1 cellular context compared by ENCODE assay signal in the genomic region with DNA sequence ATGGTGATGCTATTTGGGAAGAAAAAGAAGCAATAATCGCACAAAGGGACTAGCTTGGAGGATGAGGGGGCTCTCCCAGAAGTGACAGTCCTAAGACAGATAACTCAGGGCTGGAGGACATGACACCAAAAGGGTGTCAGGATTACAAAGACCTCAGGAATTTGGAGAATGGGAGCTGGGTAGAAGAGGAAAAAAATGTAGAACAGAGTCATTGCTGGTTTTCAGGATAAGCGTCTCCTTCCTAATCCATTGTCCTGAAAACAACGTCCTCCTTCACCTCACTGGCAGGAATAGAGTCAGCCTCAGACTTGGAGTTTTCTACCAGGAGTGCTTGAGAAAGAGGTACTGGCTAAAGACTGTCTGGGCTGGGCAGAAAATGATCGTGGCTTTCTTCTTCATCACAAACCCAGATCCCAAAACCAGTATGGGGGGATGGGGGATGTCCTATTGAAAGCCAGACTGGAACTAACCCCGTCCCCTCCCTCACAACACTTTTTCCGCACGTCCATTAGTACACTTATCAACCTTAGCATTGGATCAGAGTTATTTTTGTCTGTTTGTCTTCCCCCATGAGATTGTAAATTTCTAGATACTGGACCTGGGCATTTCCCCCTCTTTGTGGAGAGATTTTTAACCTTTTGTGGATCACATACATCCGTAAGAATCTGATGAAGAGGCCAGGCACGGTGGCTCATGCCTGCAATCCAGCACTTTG.
TF ChIP-seq lines count a peak whose summit lies in the region.

No MANE protein-coding gene starts in this region.

TF ChIP-seq in SK-N-SH, 30 proteins besides CTCF, POLR2A, EP300 and RAD21:
- no peak for TF ChIP-seq JUND (IDR thresholded peaks at IDR 0.05)
- TF ChIP-seq RFX5 (IDR thresholded peaks at IDR 0.05; ENCODE audit: low read length), result no peak
- TF ChIP-seq, protein P1, sequence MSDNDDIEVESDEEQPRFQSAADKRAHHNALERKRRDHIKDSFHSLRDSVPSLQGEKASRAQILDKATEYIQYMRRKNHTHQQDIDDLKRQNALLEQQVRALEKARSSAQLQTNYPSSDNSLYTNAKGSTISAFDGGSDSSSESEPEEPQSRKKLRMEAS (IDR thresholded peaks at IDR 0.05; ENCODE audit: low read depth), result no peak
- TF ChIP-seq, protein P2, sequence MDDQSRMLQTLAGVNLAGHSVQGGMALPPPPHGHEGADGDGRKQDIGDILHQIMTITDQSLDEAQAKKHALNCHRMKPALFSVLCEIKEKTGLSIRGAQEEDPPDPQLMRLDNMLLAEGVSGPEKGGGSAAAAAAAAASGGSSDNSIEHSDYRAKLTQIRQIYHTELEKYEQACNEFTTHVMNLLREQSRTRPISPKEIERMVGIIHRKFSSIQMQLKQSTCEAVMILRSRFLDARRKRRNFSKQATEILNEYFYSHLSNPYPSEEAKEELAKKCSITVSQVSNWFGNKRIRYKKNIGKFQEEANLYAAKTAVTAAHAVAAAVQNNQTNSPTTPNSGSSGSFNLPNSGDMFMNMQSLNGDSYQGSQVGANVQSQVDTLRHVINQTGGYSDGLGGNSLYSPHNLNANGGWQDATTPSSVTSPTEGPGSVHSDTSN (IDR thresholded peaks at IDR 0.05), result no peak
- no peak for TF ChIP-seq YY1 (IDR thresholded peaks at IDR 0.05; ENCODE audit: low read depth)
- TF ChIP-seq, protein P3, sequence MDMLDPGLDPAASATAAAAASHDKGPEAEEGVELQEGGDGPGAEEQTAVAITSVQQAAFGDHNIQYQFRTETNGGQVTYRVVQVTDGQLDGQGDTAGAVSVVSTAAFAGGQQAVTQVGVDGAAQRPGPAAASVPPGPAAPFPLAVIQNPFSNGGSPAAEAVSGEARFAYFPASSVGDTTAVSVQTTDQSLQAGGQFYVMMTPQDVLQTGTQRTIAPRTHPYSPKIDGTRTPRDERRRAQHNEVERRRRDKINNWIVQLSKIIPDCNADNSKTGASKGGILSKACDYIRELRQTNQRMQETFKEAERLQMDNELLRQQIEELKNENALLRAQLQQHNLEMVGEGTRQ (IDR thresholded peaks at IDR 0.05; ENCODE audit: borderline replicate concordance, low read depth, low read length), result no peak
- TF ChIP-seq, protein P4, sequence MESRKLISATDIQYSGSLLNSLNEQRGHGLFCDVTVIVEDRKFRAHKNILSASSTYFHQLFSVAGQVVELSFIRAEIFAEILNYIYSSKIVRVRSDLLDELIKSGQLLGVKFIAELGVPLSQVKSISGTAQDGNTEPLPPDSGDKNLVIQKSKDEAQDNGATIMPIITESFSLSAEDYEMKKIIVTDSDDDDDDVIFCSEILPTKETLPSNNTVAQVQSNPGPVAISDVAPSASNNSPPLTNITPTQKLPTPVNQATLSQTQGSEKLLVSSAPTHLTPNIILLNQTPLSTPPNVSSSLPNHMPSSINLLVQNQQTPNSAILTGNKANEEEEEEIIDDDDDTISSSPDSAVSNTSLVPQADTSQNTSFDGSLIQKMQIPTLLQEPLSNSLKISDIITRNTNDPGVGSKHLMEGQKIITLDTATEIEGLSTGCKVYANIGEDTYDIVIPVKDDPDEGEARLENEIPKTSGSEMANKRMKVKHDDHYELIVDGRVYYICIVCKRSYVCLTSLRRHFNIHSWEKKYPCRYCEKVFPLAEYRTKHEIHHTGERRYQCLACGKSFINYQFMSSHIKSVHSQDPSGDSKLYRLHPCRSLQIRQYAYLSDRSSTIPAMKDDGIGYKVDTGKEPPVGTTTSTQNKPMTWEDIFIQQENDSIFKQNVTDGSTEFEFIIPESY (IDR thresholded peaks at IDR 0.05; ENCODE audit: borderline replicate concordance, low read depth), result no peak
- TF ChIP-seq, protein P5, sequence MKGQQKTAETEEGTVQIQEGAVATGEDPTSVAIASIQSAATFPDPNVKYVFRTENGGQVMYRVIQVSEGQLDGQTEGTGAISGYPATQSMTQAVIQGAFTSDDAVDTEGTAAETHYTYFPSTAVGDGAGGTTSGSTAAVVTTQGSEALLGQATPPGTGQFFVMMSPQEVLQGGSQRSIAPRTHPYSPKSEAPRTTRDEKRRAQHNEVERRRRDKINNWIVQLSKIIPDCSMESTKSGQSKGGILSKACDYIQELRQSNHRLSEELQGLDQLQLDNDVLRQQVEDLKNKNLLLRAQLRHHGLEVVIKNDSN (IDR thresholded peaks at IDR 0.05; ENCODE audit: borderline replicate concordance, low read depth), result no peak
- TF ChIP-seq GATA2 (CRISPR knock-in tag; IDR thresholded peaks at IDR 0.05), result no peak
- TF ChIP-seq RCOR1 (IDR thresholded peaks at IDR 0.05; ENCODE audit: low read length), result no peak
- TF ChIP-seq NFIC (IDR thresholded peaks at IDR 0.05; ENCODE audit: borderline replicate concordance), result no peak
- no peak for TF ChIP-seq FOSL2 (IDR thresholded peaks at IDR 0.05; ENCODE audit: borderline replicate concordance, low read depth)
- TF ChIP-seq, protein P6, sequence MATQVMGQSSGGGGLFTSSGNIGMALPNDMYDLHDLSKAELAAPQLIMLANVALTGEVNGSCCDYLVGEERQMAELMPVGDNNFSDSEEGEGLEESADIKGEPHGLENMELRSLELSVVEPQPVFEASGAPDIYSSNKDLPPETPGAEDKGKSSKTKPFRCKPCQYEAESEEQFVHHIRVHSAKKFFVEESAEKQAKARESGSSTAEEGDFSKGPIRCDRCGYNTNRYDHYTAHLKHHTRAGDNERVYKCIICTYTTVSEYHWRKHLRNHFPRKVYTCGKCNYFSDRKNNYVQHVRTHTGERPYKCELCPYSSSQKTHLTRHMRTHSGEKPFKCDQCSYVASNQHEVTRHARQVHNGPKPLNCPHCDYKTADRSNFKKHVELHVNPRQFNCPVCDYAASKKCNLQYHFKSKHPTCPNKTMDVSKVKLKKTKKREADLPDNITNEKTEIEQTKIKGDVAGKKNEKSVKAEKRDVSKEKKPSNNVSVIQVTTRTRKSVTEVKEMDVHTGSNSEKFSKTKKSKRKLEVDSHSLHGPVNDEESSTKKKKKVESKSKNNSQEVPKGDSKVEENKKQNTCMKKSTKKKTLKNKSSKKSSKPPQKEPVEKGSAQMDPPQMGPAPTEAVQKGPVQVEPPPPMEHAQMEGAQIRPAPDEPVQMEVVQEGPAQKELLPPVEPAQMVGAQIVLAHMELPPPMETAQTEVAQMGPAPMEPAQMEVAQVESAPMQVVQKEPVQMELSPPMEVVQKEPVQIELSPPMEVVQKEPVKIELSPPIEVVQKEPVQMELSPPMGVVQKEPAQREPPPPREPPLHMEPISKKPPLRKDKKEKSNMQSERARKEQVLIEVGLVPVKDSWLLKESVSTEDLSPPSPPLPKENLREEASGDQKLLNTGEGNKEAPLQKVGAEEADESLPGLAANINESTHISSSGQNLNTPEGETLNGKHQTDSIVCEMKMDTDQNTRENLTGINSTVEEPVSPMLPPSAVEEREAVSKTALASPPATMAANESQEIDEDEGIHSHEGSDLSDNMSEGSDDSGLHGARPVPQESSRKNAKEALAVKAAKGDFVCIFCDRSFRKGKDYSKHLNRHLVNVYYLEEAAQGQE (IDR thresholded peaks at IDR 0.05; ENCODE audit: low read depth, low read length), result no peak
- no peak for TF ChIP-seq POLR2AphosphoS5 (IDR thresholded peaks at IDR 0.05; ENCODE audit: low read depth, low read length)
- TF ChIP-seq TCF12 (IDR thresholded peaks at IDR 0.05), result no peak
- no peak for TF ChIP-seq FOXM1 (IDR thresholded peaks at IDR 0.05; ENCODE audit: low read depth)
